In the genomic region with DNA sequence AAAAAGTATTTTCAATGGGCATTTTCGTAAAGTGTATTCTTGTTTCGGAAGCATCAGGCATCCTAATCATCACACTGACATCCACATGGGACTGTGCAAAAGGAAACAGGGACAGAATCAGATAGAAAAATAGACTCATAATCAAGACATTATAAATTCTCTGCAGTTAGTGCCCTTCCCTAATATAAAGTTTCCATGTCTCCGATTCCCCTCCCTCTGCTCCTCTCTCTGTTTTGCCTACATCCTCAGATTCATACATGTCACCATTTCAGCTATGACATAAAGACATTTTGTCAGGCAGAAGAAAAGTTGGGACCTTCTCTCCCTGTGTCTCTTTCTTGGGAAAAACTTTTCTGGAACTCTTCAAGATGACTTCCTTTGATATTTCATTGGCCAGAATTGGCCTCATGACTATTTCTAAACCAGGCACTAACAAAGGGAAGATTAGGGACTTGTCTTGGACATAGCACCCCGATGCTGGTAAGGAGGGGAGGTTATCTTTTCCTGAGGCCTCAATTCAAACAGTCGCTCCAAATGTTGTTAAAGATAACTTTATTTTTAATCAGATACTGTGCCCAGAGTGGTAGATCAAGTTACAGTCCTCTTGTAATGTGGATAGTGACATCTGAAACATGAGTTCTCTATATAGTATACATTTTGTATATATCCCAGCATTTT, we compare ENCODE assay signal across 1 cellular context.
A peak's percentile ranks its signal among the peaks of the same experiment; 100 is the strongest.
TF ChIP-seq lines count a peak whose summit lies in the region.

No MANE protein-coding gene starts in this region.

TF ChIP-seq in K562, 482 proteins besides CTCF, POLR2A, EP300 and RAD21 (continued from another document and continues in another):
- TF ChIP-seq, protein P1, sequence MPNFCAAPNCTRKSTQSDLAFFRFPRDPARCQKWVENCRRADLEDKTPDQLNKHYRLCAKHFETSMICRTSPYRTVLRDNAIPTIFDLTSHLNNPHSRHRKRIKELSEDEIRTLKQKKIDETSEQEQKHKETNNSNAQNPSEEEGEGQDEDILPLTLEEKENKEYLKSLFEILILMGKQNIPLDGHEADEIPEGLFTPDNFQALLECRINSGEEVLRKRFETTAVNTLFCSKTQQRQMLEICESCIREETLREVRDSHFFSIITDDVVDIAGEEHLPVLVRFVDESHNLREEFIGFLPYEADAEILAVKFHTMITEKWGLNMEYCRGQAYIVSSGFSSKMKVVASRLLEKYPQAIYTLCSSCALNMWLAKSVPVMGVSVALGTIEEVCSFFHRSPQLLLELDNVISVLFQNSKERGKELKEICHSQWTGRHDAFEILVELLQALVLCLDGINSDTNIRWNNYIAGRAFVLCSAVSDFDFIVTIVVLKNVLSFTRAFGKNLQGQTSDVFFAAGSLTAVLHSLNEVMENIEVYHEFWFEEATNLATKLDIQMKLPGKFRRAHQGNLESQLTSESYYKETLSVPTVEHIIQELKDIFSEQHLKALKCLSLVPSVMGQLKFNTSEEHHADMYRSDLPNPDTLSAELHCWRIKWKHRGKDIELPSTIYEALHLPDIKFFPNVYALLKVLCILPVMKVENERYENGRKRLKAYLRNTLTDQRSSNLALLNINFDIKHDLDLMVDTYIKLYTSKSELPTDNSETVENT (CRISPR knock-in tag; IDR thresholded peaks at IDR 0.05) = no peak
- TF ChIP-seq, protein P2, sequence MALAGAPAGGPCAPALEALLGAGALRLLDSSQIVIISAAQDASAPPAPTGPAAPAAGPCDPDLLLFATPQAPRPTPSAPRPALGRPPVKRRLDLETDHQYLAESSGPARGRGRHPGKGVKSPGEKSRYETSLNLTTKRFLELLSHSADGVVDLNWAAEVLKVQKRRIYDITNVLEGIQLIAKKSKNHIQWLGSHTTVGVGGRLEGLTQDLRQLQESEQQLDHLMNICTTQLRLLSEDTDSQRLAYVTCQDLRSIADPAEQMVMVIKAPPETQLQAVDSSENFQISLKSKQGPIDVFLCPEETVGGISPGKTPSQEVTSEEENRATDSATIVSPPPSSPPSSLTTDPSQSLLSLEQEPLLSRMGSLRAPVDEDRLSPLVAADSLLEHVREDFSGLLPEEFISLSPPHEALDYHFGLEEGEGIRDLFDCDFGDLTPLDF (CRISPR knock-in tag; IDR thresholded peaks at IDR 0.05) = no peak
- TF ChIP-seq PTTG1 (tag; IDR thresholded peaks at IDR 0.05; ENCODE audit: low read depth) (no peak), ZFP30 (CRISPR knock-in tag; IDR thresholded peaks at IDR 0.05; ENCODE audit: borderline replicate concordance) (no peak), FOXM1 (IDR thresholded peaks at IDR 0.05; ENCODE audit: low read depth) (peak; percentile 61; the same call in 1 of the 2 replicates), FOXM1 (CRISPR knock-in tag; IDR thresholded peaks at IDR 0.05; ENCODE audit: low read depth) (no peak), BDP1 (IDR thresholded peaks at IDR 0.05; ENCODE audit: insufficient read depth, insufficient read length) (no peak), ETV5 (CRISPR knock-in tag; IDR thresholded peaks at IDR 0.05; ENCODE audit: low read depth) (0 out of 2 replicates have a peak, but pooled peaks have one; percentile 25), ZBTB7A (IDR thresholded peaks at IDR 0.05; ENCODE audit: borderline replicate concordance, control insufficient read depth, low read depth, low read length) (no peak), TSC22D4 (tag; IDR thresholded peaks at IDR 0.05) (no peak), CREM (IDR thresholded peaks at IDR 0.05; ENCODE audit: low read depth) (no peak), CEBPB (tag; IDR thresholded peaks at IDR 0.05) (no peak), CBFA2T3 (IDR thresholded peaks at IDR 0.05) (peak; percentile 84), CHD4 (IDR thresholded peaks at IDR 0.05; ENCODE audit: insufficient read depth, insufficient replicate concordance, low read depth, low read length, poor library complexity, severe bottlenecking) (no peak), MYBL2 (IDR thresholded peaks at IDR 0.05; ENCODE audit: low read depth) (no peak), MYBL2 (CRISPR knock-in tag; IDR thresholded peaks at IDR 0.05; ENCODE audit: borderline replicate concordance) (no peak)
- TF ChIP-seq, protein P3, sequence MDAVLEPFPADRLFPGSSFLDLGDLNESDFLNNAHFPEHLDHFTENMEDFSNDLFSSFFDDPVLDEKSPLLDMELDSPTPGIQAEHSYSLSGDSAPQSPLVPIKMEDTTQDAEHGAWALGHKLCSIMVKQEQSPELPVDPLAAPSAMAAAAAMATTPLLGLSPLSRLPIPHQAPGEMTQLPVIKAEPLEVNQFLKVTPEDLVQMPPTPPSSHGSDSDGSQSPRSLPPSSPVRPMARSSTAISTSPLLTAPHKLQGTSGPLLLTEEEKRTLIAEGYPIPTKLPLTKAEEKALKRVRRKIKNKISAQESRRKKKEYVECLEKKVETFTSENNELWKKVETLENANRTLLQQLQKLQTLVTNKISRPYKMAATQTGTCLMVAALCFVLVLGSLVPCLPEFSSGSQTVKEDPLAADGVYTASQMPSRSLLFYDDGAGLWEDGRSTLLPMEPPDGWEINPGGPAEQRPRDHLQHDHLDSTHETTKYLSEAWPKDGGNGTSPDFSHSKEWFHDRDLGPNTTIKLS (IDR thresholded peaks at IDR 0.05; ENCODE audit: borderline replicate concordance, low read depth) = no peak
- TF ChIP-seq, protein P4, sequence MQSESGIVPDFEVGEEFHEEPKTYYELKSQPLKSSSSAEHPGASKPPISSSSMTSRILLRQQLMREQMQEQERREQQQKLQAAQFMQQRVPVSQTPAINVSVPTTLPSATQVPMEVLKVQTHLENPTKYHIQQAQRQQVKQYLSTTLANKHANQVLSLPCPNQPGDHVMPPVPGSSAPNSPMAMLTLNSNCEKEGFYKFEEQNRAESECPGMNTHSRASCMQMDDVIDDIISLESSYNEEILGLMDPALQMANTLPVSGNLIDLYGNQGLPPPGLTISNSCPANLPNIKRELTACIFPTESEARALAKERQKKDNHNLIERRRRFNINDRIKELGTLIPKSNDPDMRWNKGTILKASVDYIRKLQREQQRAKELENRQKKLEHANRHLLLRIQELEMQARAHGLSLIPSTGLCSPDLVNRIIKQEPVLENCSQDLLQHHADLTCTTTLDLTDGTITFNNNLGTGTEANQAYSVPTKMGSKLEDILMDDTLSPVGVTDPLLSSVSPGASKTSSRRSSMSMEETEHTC (IDR thresholded peaks at IDR 0.05) = no peak
- TF ChIP-seq, protein P5, sequence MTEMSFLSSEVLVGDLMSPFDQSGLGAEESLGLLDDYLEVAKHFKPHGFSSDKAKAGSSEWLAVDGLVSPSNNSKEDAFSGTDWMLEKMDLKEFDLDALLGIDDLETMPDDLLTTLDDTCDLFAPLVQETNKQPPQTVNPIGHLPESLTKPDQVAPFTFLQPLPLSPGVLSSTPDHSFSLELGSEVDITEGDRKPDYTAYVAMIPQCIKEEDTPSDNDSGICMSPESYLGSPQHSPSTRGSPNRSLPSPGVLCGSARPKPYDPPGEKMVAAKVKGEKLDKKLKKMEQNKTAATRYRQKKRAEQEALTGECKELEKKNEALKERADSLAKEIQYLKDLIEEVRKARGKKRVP (CRISPR knock-in tag; IDR thresholded peaks at IDR 0.05) = no peak
- TF ChIP-seq, protein P6, sequence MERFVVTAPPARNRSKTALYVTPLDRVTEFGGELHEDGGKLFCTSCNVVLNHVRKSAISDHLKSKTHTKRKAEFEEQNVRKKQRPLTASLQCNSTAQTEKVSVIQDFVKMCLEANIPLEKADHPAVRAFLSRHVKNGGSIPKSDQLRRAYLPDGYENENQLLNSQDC (CRISPR knock-in tag; IDR thresholded peaks at IDR 0.05) = no peak
- TF ChIP-seq, protein P7, sequence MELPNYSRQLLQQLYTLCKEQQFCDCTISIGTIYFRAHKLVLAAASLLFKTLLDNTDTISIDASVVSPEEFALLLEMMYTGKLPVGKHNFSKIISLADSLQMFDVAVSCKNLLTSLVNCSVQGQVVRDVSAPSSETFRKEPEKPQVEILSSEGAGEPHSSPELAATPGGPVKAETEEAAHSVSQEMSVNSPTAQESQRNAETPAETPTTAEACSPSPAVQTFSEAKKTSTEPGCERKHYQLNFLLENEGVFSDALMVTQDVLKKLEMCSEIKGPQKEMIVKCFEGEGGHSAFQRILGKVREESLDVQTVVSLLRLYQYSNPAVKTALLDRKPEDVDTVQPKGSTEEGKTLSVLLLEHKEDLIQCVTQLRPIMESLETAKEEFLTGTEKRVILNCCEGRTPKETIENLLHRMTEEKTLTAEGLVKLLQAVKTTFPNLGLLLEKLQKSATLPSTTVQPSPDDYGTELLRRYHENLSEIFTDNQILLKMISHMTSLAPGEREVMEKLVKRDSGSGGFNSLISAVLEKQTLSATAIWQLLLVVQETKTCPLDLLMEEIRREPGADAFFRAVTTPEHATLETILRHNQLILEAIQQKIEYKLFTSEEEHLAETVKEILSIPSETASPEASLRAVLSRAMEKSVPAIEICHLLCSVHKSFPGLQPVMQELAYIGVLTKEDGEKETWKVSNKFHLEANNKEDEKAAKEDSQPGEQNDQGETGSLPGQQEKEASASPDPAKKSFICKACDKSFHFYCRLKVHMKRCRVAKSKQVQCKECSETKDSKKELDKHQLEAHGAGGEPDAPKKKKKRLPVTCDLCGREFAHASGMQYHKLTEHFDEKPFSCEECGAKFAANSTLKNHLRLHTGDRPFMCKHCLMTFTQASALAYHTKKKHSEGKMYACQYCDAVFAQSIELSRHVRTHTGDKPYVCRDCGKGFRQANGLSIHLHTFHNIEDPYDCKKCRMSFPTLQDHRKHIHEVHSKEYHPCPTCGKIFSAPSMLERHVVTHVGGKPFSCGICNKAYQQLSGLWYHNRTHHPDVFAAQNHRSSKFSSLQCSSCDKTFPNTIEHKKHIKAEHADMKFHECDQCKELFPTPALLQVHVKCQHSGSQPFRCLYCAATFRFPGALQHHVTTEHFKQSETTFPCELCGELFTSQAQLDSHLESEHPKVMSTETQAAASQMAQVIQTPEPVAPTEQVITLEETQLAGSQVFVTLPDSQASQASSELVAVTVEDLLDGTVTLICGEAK (IDR thresholded peaks at IDR 0.05) = peak; percentile 60; the same call in 1 of the 2 replicates
- TF ChIP-seq, protein P7 (CRISPR knock-in tag; IDR thresholded peaks at IDR 0.05) = no peak
- TF ChIP-seq, protein P8, sequence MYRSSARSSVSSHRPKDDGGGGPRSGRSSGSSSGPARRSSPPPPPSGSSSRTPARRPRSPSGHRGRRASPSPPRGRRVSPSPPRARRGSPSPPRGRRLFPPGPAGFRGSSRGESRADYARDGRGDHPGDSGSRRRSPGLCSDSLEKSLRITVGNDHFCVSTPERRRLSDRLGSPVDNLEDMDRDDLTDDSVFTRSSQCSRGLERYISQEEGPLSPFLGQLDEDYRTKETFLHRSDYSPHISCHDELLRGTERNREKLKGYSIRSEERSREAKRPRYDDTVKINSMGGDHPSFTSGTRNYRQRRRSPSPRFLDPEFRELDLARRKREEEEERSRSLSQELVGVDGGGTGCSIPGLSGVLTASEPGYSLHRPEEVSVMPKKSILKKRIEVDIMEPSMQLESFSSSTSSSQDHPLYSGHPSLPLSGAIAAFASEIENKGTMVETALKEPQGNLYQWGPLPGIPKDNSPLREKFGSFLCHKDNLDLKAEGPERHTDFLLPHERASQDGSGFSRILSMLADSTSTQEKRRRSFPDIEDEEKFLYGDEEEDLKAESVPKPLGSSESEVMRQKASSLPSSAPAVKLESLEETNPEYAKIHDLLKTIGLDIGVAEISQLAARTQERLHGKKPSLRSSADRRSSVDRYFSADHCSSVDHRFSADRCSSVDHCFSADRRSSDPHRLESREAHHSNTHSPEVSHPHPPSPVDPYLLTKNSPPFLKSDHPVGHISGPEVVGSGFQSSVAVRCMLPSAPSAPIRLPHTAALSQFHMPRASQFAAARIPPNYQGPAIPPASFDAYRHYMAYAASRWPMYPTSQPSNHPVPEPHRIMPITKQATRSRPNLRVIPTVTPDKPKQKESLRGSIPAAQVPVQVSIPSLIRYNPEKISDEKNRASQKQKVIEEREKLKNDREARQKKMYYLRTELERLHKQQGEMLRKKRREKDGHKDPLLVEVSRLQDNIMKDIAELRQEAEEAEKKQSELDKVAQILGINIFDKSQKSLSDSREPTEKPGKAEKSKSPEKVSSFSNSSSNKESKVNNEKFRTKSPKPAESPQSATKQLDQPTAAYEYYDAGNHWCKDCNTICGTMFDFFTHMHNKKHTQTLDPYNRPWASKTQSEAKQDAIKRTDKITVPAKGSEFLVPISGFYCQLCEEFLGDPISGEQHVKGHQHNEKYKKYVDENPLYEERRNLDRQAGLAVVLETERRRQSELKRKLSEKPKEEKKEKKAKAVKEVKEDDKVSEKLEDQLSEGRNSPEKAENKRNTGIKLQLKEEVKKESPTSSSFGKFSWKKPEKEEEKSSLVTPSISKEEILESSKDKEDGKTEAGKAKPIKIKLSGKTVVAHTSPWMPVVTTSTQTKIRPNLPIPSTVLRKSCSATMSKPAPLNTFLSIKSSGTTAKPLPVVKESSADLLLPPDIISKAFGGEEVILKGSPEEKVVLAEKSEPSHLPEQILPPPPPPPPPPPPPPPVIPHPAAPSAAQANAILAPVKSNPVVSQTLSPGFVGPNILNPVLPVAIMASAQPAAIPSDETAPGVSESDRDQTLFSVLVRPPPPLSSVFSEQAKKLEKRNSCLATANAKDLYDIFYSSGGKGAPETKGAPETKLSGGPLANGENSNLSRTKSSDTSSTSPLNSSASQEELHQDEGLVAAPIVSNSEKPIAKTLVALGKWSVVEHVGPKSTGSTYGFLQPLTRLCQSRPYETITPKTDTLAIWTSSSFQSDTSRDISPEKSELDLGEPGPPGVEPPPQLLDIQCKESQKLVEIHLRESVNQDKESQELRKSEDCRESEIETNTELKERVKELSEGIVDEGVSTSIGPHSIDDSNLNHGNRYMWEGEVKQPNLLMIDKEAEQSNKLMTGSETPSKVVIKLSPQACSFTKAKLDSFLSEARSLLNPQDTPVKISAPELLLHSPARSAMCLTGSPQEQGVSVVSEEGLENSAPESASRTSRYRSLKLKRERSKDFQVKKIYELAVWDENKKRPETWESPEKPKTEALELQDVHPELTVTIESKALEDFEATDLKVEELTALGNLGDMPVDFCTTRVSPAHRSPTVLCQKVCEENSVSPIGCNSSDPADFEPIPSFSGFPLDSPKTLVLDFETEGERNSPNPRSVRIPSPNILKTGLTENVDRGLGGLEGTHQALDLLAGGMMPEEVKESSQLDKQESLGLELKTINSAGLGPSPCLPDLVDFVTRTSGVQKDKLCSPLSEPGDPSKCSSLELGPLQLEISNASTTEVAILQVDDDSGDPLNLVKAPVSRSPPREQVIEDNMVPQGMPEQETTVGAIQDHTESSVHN (IDR thresholded peaks at IDR 0.05; ENCODE audit: borderline replicate concordance in 1 of 2, low read depth in 1 of 2) = no peak
